8 cellular contexts compared by ENCODE assay signal in the genomic region with DNA sequence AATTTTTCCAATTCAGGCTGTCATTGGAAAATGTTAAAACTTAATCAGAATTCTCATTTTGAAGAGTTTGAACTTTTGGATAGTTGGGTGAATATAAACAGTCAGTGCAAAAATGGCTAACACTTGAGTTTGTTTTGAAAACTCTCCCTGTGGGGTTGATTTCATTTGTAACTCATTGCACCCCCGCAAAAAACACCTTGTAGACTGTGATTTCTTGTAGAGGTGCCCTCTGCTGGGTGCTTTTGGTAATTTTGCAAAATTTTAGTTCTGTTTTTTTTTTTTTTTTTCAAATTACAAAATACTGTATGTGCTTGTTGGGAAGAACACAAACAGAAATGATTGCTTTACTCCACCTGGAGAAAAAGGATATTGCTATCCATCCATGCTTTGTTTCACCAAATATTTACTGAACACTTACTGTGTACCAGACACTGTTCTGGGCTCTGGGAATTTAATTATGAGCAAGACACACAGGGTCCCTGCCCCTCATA. TPM values are rescaled to one million over a fixed set of nuclear protein-coding genes. Genes with fewer than 3 reads are reported as not detected.
DNase-seq lines count a peak whose midpoint lies in the region; ATAC-seq and TF ChIP-seq lines count a peak whose summit lies in the region.

No MANE protein-coding gene starts in this region.

- H3K27me3 Mint-ChIP-seq in CD14-positive monocyte (ENCODE audit: low read depth in 3 of 3) = peaks cover 6 to 9% (median 6%) of the 10 kb centered on the region in 3 donors

- ATAC-seq in HG03469 (IDR thresholded peaks at IDR 0.05; ENCODE audit: unreplicated experiment) = no peak

- TF ChIP-seq CTCF in CD14-positive monocyte (IDR thresholded peaks at IDR 0.05) (peak; percentile 88), GM13977 (IDR thresholded peaks at IDR 0.05; ENCODE audit: extremely low read depth, insufficient read depth, missing control alignments) (peak; percentile 50)

- peaks cover 30 to 34% of the 10 kb centered on the region in 2 donors for H3K36me3 Mint-ChIP-seq in CD14-positive monocyte

- H3K4me3 Mint-ChIP-seq in CD14-positive monocyte = no peak overlapping the region

- no peaks in the 10 kb centered on the region for H3K4me1 Mint-ChIP-seq in CD14-positive monocyte

- H3K9me3 Mint-ChIP-seq in CD14-positive monocyte = no peaks in the 10 kb centered on the region

- in situ Hi-C loops in GM13977 (cut with MboI; ENCODE audit: low pct_unique_long_range_greater_than_20kb, low sequenced_read_pairs, unreplicated experiment) = no loop called here

- no peak overlapping the region for H3K27ac Mint-ChIP-seq in CD14-positive monocyte

- intact Hi-C loops in CD14-positive monocyte (cut with micrococcal nuclease) (loop anchor here (5.0 to 10.0 kb wide), 2 partner anchors 82 to 85 kb away; a partner anchor contains a TSS), posterior vena cava (cut with DNase I) (no loop called here)

- DNase-seq in CD14-positive monocyte (ENCODE audit: low spot score) (no peak), GM13977 (ENCODE audit: low spot score) (peak; percentile 59), RPMI8226 (peak; percentile 36), cerebellar cortex (ENCODE audit: low spot score) (peak; percentile 46), midbrain (lab: John Stamatoyannopoulos, UW) (peak; percentile 31), GM19240 (ENCODE audit: insufficient read length, low spot score) (no peak), posterior vena cava (ENCODE audit: low spot score) (no peak)

RNA-seq across cellular contexts. Expression of a gene that starts 28.2 kb away (rescaled TPM):
- polyA plus RNA-seq in CD14-positive monocyte = 100 to 1,000 TPM in 1 of 2 donors, 10 to 100 TPM in 1; 81.2 to 107 TPM
- 100 to 1,000 TPM; 176 to 206 TPM for total RNA-seq in posterior vena cava

Comparison
In these comparisons a context has a peak if more than half of its experiments do, and no peak if none do; other contexts are left out.
1. DNase-seq: peak in GM13977 (single experiment), RPMI8226 (single experiment), cerebellar cortex (single experiment) and midbrain (single experiment); none in CD14-positive monocyte (single experiment), GM19240 (single experiment) and posterior vena cava (single experiment).
2. intact Hi-C loops: an anchor here in CD14-positive monocyte (5.0 to 10.0 kb wide); none called in posterior vena cava.